ENCODE assay signal across 10 cellular contexts in genomic region chr6:119445666-119446622, GRCh38.
DNase-seq lines count a peak whose midpoint lies in the region; ATAC-seq and TF ChIP-seq lines count a peak whose summit lies in the region.
"Had no signal": no experiment of that assay in that cellular context is flagged by ENCODE, and none has a peak within 500 bp of the region (broad histone marks: within the 10 kb centered on the region; RNA-seq: fewer than 3 reads in every experiment).

No MANE protein-coding gene starts in this region.

- no peak overlapping the region for H3K4me3 ChIP-seq in left lung
- no peak overlapping the region for H3K4me3 ChIP-seq in naive thymus-derived CD4-positive, alpha-beta T cell (ENCODE audit: low read length)

- DNase-seq in AG08396 (ENCODE audit: low spot score) (peak; percentile 26), left lung (no peak), D341Med (ENCODE audit: low spot score) (no peak), NCI-H345 treated with DMSO at 0.1 percent for 48 hours (lab: John Stamatoyannopoulos, UW; ENCODE audit: unreplicated experiment) (no peak)
- no peak for DNase-seq in activated naive CD8-positive, alpha-beta T cell treated with anti-CD3 and anti-CD28 coated beads, Interleukin-2, amount 50 U/mL, for 24 hours
- DNase-seq in CD4-positive, alpha-beta T cell: no peak
- no peak for DNase-seq in naive thymus-derived CD4-positive, alpha-beta T cell
- DNase-seq: central memory CD4-positive, alpha-beta T cell; NCI-H2029 had no signal

- POLR2A ChIA-PET in CD4-positive, alpha-beta T cell (lab: Charles Lee): no interaction called here
- POLR2A ChIA-PET in naive thymus-derived CD4-positive, alpha-beta T cell (lab: Charles Lee): no interaction called here

- H3K27ac Mint-ChIP-seq in activated naive CD8-positive, alpha-beta T cell treated with anti-CD3 and anti-CD28 coated beads, Interleukin-2, amount 50 U/mL, for 24 hours: no peak overlapping the region
- H3K27ac Mint-ChIP-seq in CD4-positive, alpha-beta T cell: no peak overlapping the region
- no peak overlapping the region for H3K27ac Mint-ChIP-seq in naive thymus-derived CD4-positive, alpha-beta T cell

- peaks cover 3 to 65% of the 10 kb centered on the region in 2 donors for H3K4me1 ChIP-seq in left lung
- no peaks in the 10 kb centered on the region for H3K4me1 ChIP-seq in naive thymus-derived CD4-positive, alpha-beta T cell (ENCODE audit: control insufficient read depth in 2 of 2, insufficient read depth in 2 of 2, low read length in 2 of 2)

- no peak for TF ChIP-seq CTCF in left lung (IDR thresholded peaks at IDR 0.05)
- no peak for TF ChIP-seq CTCF in CD4-positive, alpha-beta T cell (IDR thresholded peaks at IDR 0.05)

- H3K27ac ChIP-seq in left lung: peak overlapping the region; percentile 11 to 18
- no peak overlapping the region for H3K27ac ChIP-seq in CD4-positive, alpha-beta T cell (ENCODE audit: low read depth, low read length)
- H3K27ac ChIP-seq in naive thymus-derived CD4-positive, alpha-beta T cell (ENCODE audit: low read depth, low read length): no peak overlapping the region

- peaks cover 0 to 3% of the 10 kb centered on the region in 2 donors for H3K9me3 ChIP-seq in left lung
- H3K9me3 ChIP-seq in CD4-positive, alpha-beta T cell (ENCODE audit: control insufficient read depth, low read length): no peaks in the 10 kb centered on the region
- no peaks in the 10 kb centered on the region for H3K9me3 ChIP-seq in naive thymus-derived CD4-positive, alpha-beta T cell (ENCODE audit: control insufficient read depth in 2 of 3, low read length in 3 of 3)

- no peaks in the 10 kb centered on the region for H3K36me3 ChIP-seq in left lung
- no peaks in the 10 kb centered on the region for H3K36me3 ChIP-seq in naive thymus-derived CD4-positive, alpha-beta T cell (ENCODE audit: control insufficient read depth in 2 of 3, insufficient read depth in 3 of 3, low read length in 3 of 3)

- peaks cover 32% of the 10 kb centered on the region for H3K4me1 Mint-ChIP-seq in activated naive CD8-positive, alpha-beta T cell treated with anti-CD3 and anti-CD28 coated beads, Interleukin-2, amount 50 U/mL, for 24 hours
- no peaks in the 10 kb centered on the region for H3K4me1 Mint-ChIP-seq in CD4-positive, alpha-beta T cell (ENCODE audit: low read depth)
- peaks cover 0 to 48% (median 0%) of the 10 kb centered on the region in 7 donors for H3K4me1 Mint-ChIP-seq in naive thymus-derived CD4-positive, alpha-beta T cell

- H3K9me3 Mint-ChIP-seq in activated naive CD8-positive, alpha-beta T cell treated with anti-CD3 and anti-CD28 coated beads, Interleukin-2, amount 50 U/mL, for 24 hours: no peaks in the 10 kb centered on the region
- no peaks in the 10 kb centered on the region for H3K9me3 Mint-ChIP-seq in CD4-positive, alpha-beta T cell
- H3K9me3 Mint-ChIP-seq in naive thymus-derived CD4-positive, alpha-beta T cell: peaks cover 0 to 14% (median 0%) of the 10 kb centered on the region in 11 donors

- peaks cover 3% of the 10 kb centered on the region for H3K27me3 Mint-ChIP-seq in activated naive CD8-positive, alpha-beta T cell treated with anti-CD3 and anti-CD28 coated beads, Interleukin-2, amount 50 U/mL, for 24 hours
- no peaks in the 10 kb centered on the region for H3K27me3 Mint-ChIP-seq in CD4-positive, alpha-beta T cell
- peaks cover 0 to 6% (median 3%) of the 10 kb centered on the region in 5 donors for H3K27me3 Mint-ChIP-seq in naive thymus-derived CD4-positive, alpha-beta T cell

- H3K4me3 Mint-ChIP-seq in activated naive CD8-positive, alpha-beta T cell treated with anti-CD3 and anti-CD28 coated beads, Interleukin-2, amount 50 U/mL, for 24 hours: no peak overlapping the region
- no peak overlapping the region for H3K4me3 Mint-ChIP-seq in CD4-positive, alpha-beta T cell
- H3K4me3 Mint-ChIP-seq in naive thymus-derived CD4-positive, alpha-beta T cell: no peak overlapping the region

- no peaks in the 10 kb centered on the region for H3K36me3 Mint-ChIP-seq in activated naive CD8-positive, alpha-beta T cell treated with anti-CD3 and anti-CD28 coated beads, Interleukin-2, amount 50 U/mL, for 24 hours (ENCODE audit: low read depth)
- no peaks in the 10 kb centered on the region for H3K36me3 Mint-ChIP-seq in CD4-positive, alpha-beta T cell (ENCODE audit: low read depth)
- H3K36me3 Mint-ChIP-seq in naive thymus-derived CD4-positive, alpha-beta T cell: peaks cover 0 to 25% (median 0%) of the 10 kb centered on the region in 5 donors

- no peaks in the 10 kb centered on the region for H3K27me3 ChIP-seq in left lung
- no peaks in the 10 kb centered on the region for H3K27me3 ChIP-seq in CD4-positive, alpha-beta T cell (ENCODE audit: control insufficient read depth, insufficient read depth, low read length)
- no peaks in the 10 kb centered on the region for H3K27me3 ChIP-seq in naive thymus-derived CD4-positive, alpha-beta T cell (ENCODE audit: control insufficient read depth in 2 of 2, insufficient read depth in 2 of 2, low read length in 2 of 2)

- ATAC-seq in HG02798 (IDR thresholded peaks at IDR 0.05; ENCODE audit: poor library complexity, unreplicated experiment) (peak; percentile 26), left lung (peak; percentile 66)
- peak; percentile 37 for ATAC-seq in activated naive CD8-positive, alpha-beta T cell treated with anti-CD3 and anti-CD28 coated beads, Interleukin-2, amount 50 U/mL, for 24 hours
- no peak for ATAC-seq in CD4-positive, alpha-beta T cell (ENCODE audit: poor library complexity)
- no peak for ATAC-seq in naive thymus-derived CD4-positive, alpha-beta T cell

- intact Hi-C loops in left lung (cut with DNase I): no loop called here
- intact Hi-C loops in CD4-positive, alpha-beta T cell (cut with DNase I, micrococcal nuclease): no loop called here
- intact Hi-C loops in naive thymus-derived CD4-positive, alpha-beta T cell (cut with micrococcal nuclease): loop anchor here in 1 of 2 donors (2.0 kb wide), 1 partner anchor 13 kb away; no protein-coding TSS in a partner anchor

- CTCF ChIA-PET in CD4-positive, alpha-beta T cell (lab: Charles Lee): no interaction called here
- CTCF ChIA-PET in naive thymus-derived CD4-positive, alpha-beta T cell (lab: Charles Lee): no interaction called here

Comparison
In these comparisons a context has a peak if more than half of its experiments do, and no peak if none do; other contexts are left out.
1. ATAC-seq: peak in HG02798 (single experiment), activated naive CD8-positive, alpha-beta T cell treated with anti-CD3 and anti-CD28 coated beads, Interleukin-2, amount 50 U/mL, for 24 hours (single experiment) and left lung (single experiment); none in CD4-positive, alpha-beta T cell (single experiment) and naive thymus-derived CD4-positive, alpha-beta T cell (single experiment).
2. H3K27ac ChIP-seq: peak in left lung (2 of 2); none in CD4-positive, alpha-beta T cell (single experiment) and naive thymus-derived CD4-positive, alpha-beta T cell (single experiment).